1 cellular context compared by ENCODE assay signal in genomic region chr6:31935829-31936228, GRCh38.
TF ChIP-seq lines count a peak whose summit lies in the region.

No MANE protein-coding gene starts in this region.

TF ChIP-seq in HepG2, 621 proteins besides CTCF, POLR2A, EP300 and RAD21:
- peak; percentile 35 for TF ChIP-seq CCAR2 (optimal IDR thresholded peaks at IDR 0.05; ENCODE audit: low read depth, low read length)
- TF ChIP-seq POLR2G (IDR thresholded peaks at IDR 0.05; ENCODE audit: low read depth, low read length), result peak; percentile 32; the same call in 1 of the 2 replicates
- TF ChIP-seq ELF4 (CRISPR knock-in tag; IDR thresholded peaks at IDR 0.05; ENCODE audit: borderline replicate concordance), result no peak
- 0 out of 2 replicates have a peak, but pooled peaks have one; percentile 31 for TF ChIP-seq ZBTB38 (CRISPR knock-in tag; IDR thresholded peaks at IDR 0.05)
- TF ChIP-seq RBFOX2 (IDR thresholded peaks at IDR 0.05; ENCODE audit: low read depth, low read length), result 0 out of 2 replicates have a peak, but pooled peaks have one; percentile 6
TF ChIP-seq in HepG2: peak in this region for 4.
